Comparison of ENCODE assay signal across 8 cellular contexts in genomic region chr6:31862344-31863235, GRCh38.
DNase-seq lines count a peak whose midpoint lies in the region; ATAC-seq and TF ChIP-seq lines count a peak whose summit lies in the region.

NEU1 (minus strand) TSS chr6:31862821; CDS start chr6:31862776, 45 bp downstream.

- ATAC-seq in HG02588 (IDR thresholded peaks at IDR 0.05; ENCODE audit: unreplicated experiment) = peak; percentile 90
- ATAC-seq in SK-N-SH treated with all-trans-retinoic acid at 6 μM for 48 hours = peak; percentile 96

- H3K9me3 Mint-ChIP-seq in activated naive CD4-positive, alpha-beta T cell treated with anti-CD3 and anti-CD28 coated beads, Interleukin-2, amount 50 U/mL, for 24 hours = no peaks in the 10 kb centered on the region

- H3K27me3 Mint-ChIP-seq in activated naive CD4-positive, alpha-beta T cell treated with anti-CD3 and anti-CD28 coated beads, Interleukin-2, amount 50 U/mL, for 24 hours = no peaks in the 10 kb centered on the region

- peaks cover 21% of the 10 kb centered on the region for H3K4me1 Mint-ChIP-seq in activated naive CD4-positive, alpha-beta T cell treated with anti-CD3 and anti-CD28 coated beads, Interleukin-2, amount 50 U/mL, for 24 hours

- no peaks in the 10 kb centered on the region; the same call in 1 of the 2 replicates for H3K27me3 ChIP-seq in GM06990 (replicated peaks; ENCODE audit: control insufficient read depth, insufficient read depth, low read length)

- peaks cover 2% of the 10 kb centered on the region for H3K36me3 Mint-ChIP-seq in activated naive CD4-positive, alpha-beta T cell treated with anti-CD3 and anti-CD28 coated beads, Interleukin-2, amount 50 U/mL, for 24 hours

- peaks cover 9% of the 10 kb centered on the region for H3K36me3 ChIP-seq in GM06990 (ENCODE audit: control insufficient read depth, insufficient read depth, low read length)

- DNase-seq in GM06990 (ENCODE audit: extremely low read depth, insufficient read length) = peak; percentile 98
- DNase-seq in NCI-H1092 (lab: John Stamatoyannopoulos, UW) = peak; percentile 98
- peak; percentile 100 for DNase-seq in germinal center (ENCODE audit: low spot score)
- DNase-seq in non-pigmented ciliary epithelial cell (ENCODE audit: low read depth) = peak; percentile 100
- DNase-seq in superior temporal gyrus (ENCODE audit: extremely low spot score) = peak; percentile 100

- peak within 1 kb of the TSS; percentile 97 for H3K4me3 Mint-ChIP-seq in activated naive CD4-positive, alpha-beta T cell treated with anti-CD3 and anti-CD28 coated beads, Interleukin-2, amount 50 U/mL, for 24 hours

- TF ChIP-seq CTCF in GM06990 (IDR thresholded peaks at IDR 0.05; ENCODE audit: insufficient read depth, low read length, poor library complexity, severe bottlenecking) = no peak

- peak within 1 kb of the TSS; percentile 77 for H3K4me3 ChIP-seq in GM06990 (replicated peaks; ENCODE audit: low read depth, low read length)

- H3K27ac Mint-ChIP-seq in activated naive CD4-positive, alpha-beta T cell treated with anti-CD3 and anti-CD28 coated beads, Interleukin-2, amount 50 U/mL, for 24 hours = peak within 1 kb of the TSS; percentile 85

TF ChIP-seq in SK-N-SH treated with all-trans-retinoic acid at 6 μM for 48 hours, 23 proteins besides CTCF, POLR2A, EP300 and RAD21:
- TF ChIP-seq, protein P1, sequence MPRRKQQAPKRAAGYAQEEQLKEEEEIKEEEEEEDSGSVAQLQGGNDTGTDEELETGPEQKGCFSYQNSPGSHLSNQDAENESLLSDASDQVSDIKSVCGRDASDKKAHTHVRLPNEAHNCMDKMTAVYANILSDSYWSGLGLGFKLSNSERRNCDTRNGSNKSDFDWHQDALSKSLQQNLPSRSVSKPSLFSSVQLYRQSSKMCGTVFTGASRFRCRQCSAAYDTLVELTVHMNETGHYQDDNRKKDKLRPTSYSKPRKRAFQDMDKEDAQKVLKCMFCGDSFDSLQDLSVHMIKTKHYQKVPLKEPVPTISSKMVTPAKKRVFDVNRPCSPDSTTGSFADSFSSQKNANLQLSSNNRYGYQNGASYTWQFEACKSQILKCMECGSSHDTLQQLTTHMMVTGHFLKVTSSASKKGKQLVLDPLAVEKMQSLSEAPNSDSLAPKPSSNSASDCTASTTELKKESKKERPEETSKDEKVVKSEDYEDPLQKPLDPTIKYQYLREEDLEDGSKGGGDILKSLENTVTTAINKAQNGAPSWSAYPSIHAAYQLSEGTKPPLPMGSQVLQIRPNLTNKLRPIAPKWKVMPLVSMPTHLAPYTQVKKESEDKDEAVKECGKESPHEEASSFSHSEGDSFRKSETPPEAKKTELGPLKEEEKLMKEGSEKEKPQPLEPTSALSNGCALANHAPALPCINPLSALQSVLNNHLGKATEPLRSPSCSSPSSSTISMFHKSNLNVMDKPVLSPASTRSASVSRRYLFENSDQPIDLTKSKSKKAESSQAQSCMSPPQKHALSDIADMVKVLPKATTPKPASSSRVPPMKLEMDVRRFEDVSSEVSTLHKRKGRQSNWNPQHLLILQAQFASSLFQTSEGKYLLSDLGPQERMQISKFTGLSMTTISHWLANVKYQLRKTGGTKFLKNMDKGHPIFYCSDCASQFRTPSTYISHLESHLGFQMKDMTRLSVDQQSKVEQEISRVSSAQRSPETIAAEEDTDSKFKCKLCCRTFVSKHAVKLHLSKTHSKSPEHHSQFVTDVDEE (CRISPR knock-in tag; IDR thresholded peaks at IDR 0.05) = no peak
- TF ChIP-seq RARB (CRISPR knock-in tag; IDR thresholded peaks at IDR 0.05) (no peak), OSR1 (CRISPR knock-in tag; IDR thresholded peaks at IDR 0.05) (no peak), TOX (CRISPR knock-in tag; IDR thresholded peaks at IDR 0.05; ENCODE audit: borderline replicate concordance) (no peak), ARNTL (CRISPR knock-in tag; IDR thresholded peaks at IDR 0.05; ENCODE audit: borderline replicate concordance, low read depth) (no peak), GLIS3 (CRISPR knock-in tag; IDR thresholded peaks at IDR 0.05) (no peak), ISL1 (CRISPR knock-in tag; IDR thresholded peaks at IDR 0.05) (no peak), ZC3H10 (CRISPR knock-in tag; IDR thresholded peaks at IDR 0.05) (no peak), PATZ1 (CRISPR knock-in tag; IDR thresholded peaks at IDR 0.05; ENCODE audit: borderline replicate concordance) (no peak), ZFP30 (CRISPR knock-in tag; IDR thresholded peaks at IDR 0.05) (no peak)

Comparison
In these comparisons a context has a peak if more than half of its experiments do, and no peak if none do; other contexts are left out.
1. Peak in every context shown above with its lines: DNase-seq, ATAC-seq and H3K4me3 ChIP-seq.